Comparison of ENCODE assay signal across 18 cellular contexts in the genomic region with DNA sequence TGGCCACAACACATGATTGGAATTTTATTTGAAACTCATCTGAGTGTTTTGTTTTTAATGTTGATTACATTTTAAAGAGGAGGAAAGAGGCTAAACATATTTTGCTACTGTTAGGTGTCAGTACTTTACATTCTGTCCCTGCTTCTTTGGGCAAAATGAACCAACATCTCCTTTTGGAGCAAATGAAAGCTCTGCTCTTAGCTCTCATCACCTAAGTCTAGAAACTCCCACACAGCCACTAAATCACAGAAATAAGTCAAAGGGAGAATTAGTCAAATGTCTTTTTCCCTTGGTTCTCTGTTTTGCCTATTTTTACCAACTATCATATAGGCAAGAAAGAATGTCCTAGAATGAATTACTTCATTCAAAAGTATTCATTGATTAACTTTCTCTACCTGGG.
DNase-seq lines count a peak whose midpoint lies in the region; TF ChIP-seq lines count a peak whose summit lies in the region.
"Had no signal": no experiment of that assay in that cellular context is flagged by ENCODE, and none has a peak within 500 bp of the region (broad histone marks: within the 10 kb centered on the region; RNA-seq: fewer than 3 reads in every experiment).

No MANE protein-coding gene starts in this region.

- no peak overlapping the region for H2BK5ac ChIP-seq in trophoblast cell (ENCODE audit: low read depth, low read length, poor library complexity)

- no peaks in the 10 kb centered on the region for H3K79me1 ChIP-seq in trophoblast cell (ENCODE audit: low read length)

- H3K14ac ChIP-seq in trophoblast cell (ENCODE audit: low read length) = no peak overlapping the region

- H3K9me3 ChIP-seq in trophoblast cell (ENCODE audit: insufficient read depth, low read depth, low read length) = peaks cover 1% of the 10 kb centered on the region

- H2AK5ac ChIP-seq in trophoblast cell (ENCODE audit: low read length) = no peak overlapping the region

- peaks cover 35% of the 10 kb centered on the region for H3K36me3 Mint-ChIP-seq in T-helper 2 cell treated with Interferon-gamma antibody and Interleukin-4, amounts not matched to agents 5 μg/mL and 100 μg/mL, for 36 hours (ENCODE audit: low read depth)
- H3K36me3 Mint-ChIP-seq in activated T-cell treated with anti-CD3 and anti-CD28 coated beads, Interleukin-2, amount 50 U/mL, for 24 hours (ENCODE audit: low read depth) = peaks cover 9% of the 10 kb centered on the region
- H3K36me3 Mint-ChIP-seq in activated T-helper 1 cell treated with anti-CD3 and anti-CD28 coated beads, Interleukin-12 subunit alpha, Interleukin-12 subunit beta, Interleukin-2, Interleukin-4 antibody, amounts not matched to agents 30 ng/mL and 10 ng/mL and 1 ng/mL, durations not matched to agents 14 hours and 24 hours and 36 hours (ENCODE audit: low read depth) = peaks cover 7% of the 10 kb centered on the region

- H3K4me3 Mint-ChIP-seq in T-helper 2 cell treated with Interferon-gamma antibody and Interleukin-4, amounts not matched to agents 5 μg/mL and 100 μg/mL, for 36 hours = no peak overlapping the region
- H3K4me3 Mint-ChIP-seq in activated T-cell treated with anti-CD3 and anti-CD28 coated beads, Interleukin-2, amount 50 U/mL, for 24 hours = no peak overlapping the region
- no peak overlapping the region for H3K4me3 Mint-ChIP-seq in activated T-helper 1 cell treated with anti-CD3 and anti-CD28 coated beads, Interleukin-12 subunit alpha, Interleukin-12 subunit beta, Interleukin-2, Interleukin-4 antibody, amounts not matched to agents 30 ng/mL and 10 ng/mL and 1 ng/mL, durations not matched to agents 14 hours and 24 hours and 36 hours
- H3K4me3 Mint-ChIP-seq: CD4-positive, alpha-beta memory T cell had no signal

- POLR2A ChIA-PET in HEK293T (lab: Yijun Ruan, JAX) = no interaction called here

- no peaks in the 10 kb centered on the region for H3K36me3 ChIP-seq in trophoblast cell (ENCODE audit: control insufficient read depth in 1 of 2, insufficient read depth in 2 of 2, low read length in 2 of 2)

- no peak overlapping the region for H3K9ac ChIP-seq in trophoblast cell (ENCODE audit: low read length)
- H3K9ac ChIP-seq: GM23248 had no signal

- H3K27me3 Mint-ChIP-seq in T-helper 2 cell treated with Interferon-gamma antibody and Interleukin-4, amounts not matched to agents 5 μg/mL and 100 μg/mL, for 36 hours (ENCODE audit: low read depth) = no peaks in the 10 kb centered on the region
- no peaks in the 10 kb centered on the region for H3K27me3 Mint-ChIP-seq in activated T-cell treated with anti-CD3 and anti-CD28 coated beads, Interleukin-2, amount 50 U/mL, for 24 hours
- no peaks in the 10 kb centered on the region for H3K27me3 Mint-ChIP-seq in activated T-helper 1 cell treated with anti-CD3 and anti-CD28 coated beads, Interleukin-12 subunit alpha, Interleukin-12 subunit beta, Interleukin-2, Interleukin-4 antibody, amounts not matched to agents 30 ng/mL and 10 ng/mL and 1 ng/mL, durations not matched to agents 14 hours and 24 hours and 36 hours (ENCODE audit: insufficient read depth)
- H3K27me3 Mint-ChIP-seq: CD4-positive, alpha-beta memory T cell had no signal

- peaks cover 35% of the 10 kb centered on the region for H3K4me1 Mint-ChIP-seq in T-helper 2 cell treated with Interferon-gamma antibody and Interleukin-4, amounts not matched to agents 5 μg/mL and 100 μg/mL, for 36 hours (ENCODE audit: low read depth)
- H3K4me1 Mint-ChIP-seq in activated T-cell treated with anti-CD3 and anti-CD28 coated beads, Interleukin-2, amount 50 U/mL, for 24 hours (ENCODE audit: low read depth) = peaks cover 41% of the 10 kb centered on the region
- peaks cover 28% of the 10 kb centered on the region for H3K4me1 Mint-ChIP-seq in activated T-helper 1 cell treated with anti-CD3 and anti-CD28 coated beads, Interleukin-12 subunit alpha, Interleukin-12 subunit beta, Interleukin-2, Interleukin-4 antibody, amounts not matched to agents 30 ng/mL and 10 ng/mL and 1 ng/mL, durations not matched to agents 14 hours and 24 hours and 36 hours (ENCODE audit: low read depth)

- DNase-seq in T-helper 2 cell treated with Interferon-gamma antibody and Interleukin-4, amounts not matched to agents 5 μg/mL and 100 μg/mL, for 36 hours (ENCODE audit: low spot score) = no peak
- no peak for DNase-seq in T-helper 2 cell
- DNase-seq in activated T-cell treated with anti-CD3 and anti-CD28 coated beads, Interleukin-2, amount 50 U/mL, for 24 hours = no peak
- no peak for DNase-seq in activated T-cell treated with anti-CD3 and anti-CD28 coated beads, Interleukin-2, amount 50 U/mL, for 1 hour
- DNase-seq in activated T-helper 1 cell treated with anti-CD3 and anti-CD28 coated beads, Interleukin-12 subunit alpha, Interleukin-12 subunit beta, Interleukin-2, Interleukin-4 antibody, amounts not matched to agents 30 ng/mL and 10 ng/mL and 1 ng/mL, durations not matched to agents 14 hours and 24 hours and 36 hours (ENCODE audit: low spot score) = no peak
- DNase-seq in trophoblast cell = no peak
- no peak for DNase-seq in MV-4-11 (lab: John Stamatoyannopoulos, UW)
- no peak for DNase-seq in HEK293T (ENCODE audit: extremely low spot score)
- DNase-seq: AML-193; CD4-positive, alpha-beta memory T cell; DMS153; DMS79; GDM1; GM23248; H7 had no signal

- no peaks in the 10 kb centered on the region for H3K4me1 ChIP-seq in trophoblast cell (ENCODE audit: control insufficient read depth in 1 of 2, insufficient read depth in 2 of 2, low read length in 2 of 2)
- H3K4me1 ChIP-seq: A549 had no signal

- no peak overlapping the region for H3K4me2 ChIP-seq in trophoblast cell (ENCODE audit: low read length)
- H3K4me2 ChIP-seq: A549 had no signal

- H4K91ac ChIP-seq in trophoblast cell (ENCODE audit: low read depth, low read length) = no peak overlapping the region

- no peak overlapping the region for H4K12ac ChIP-seq in trophoblast cell (ENCODE audit: low read depth, low read length)

- H4K8ac ChIP-seq in trophoblast cell (ENCODE audit: low read depth, low read length) = no peak overlapping the region

- no peaks in the 10 kb centered on the region for H3K79me2 ChIP-seq in trophoblast cell (ENCODE audit: control insufficient read depth, insufficient read depth, low read length, poor library complexity)

- no peak overlapping the region for H2AFZ ChIP-seq in trophoblast cell (ENCODE audit: insufficient read depth, low read length, poor library complexity)
- H2AFZ ChIP-seq: GM23248 had no signal

- CTCF ChIA-PET in HEK293T (lab: Yijun Ruan, JAX) = no interaction called here

- H3K4me3 ChIP-seq in trophoblast cell (ENCODE audit: low read depth, low read length) = no peak overlapping the region
- H3K4me3 ChIP-seq: A549, GM23248 had no signal

- no peak overlapping the region for H3K27ac ChIP-seq in trophoblast cell (ENCODE audit: low read depth, low read length)
- H3K27ac ChIP-seq: 22Rv1, A549, C4-2B, GM23248 had no signal

- H3K27me3 ChIP-seq in trophoblast cell (ENCODE audit: insufficient read depth, low read length) = no peaks in the 10 kb centered on the region

- peaks cover 56% of the 10 kb centered on the region for H3K9me3 Mint-ChIP-seq in T-helper 2 cell treated with Interferon-gamma antibody and Interleukin-4, amounts not matched to agents 5 μg/mL and 100 μg/mL, for 36 hours
- H3K9me3 Mint-ChIP-seq in activated T-cell treated with anti-CD3 and anti-CD28 coated beads, Interleukin-2, amount 50 U/mL, for 24 hours = peaks cover 12% of the 10 kb centered on the region
- H3K9me3 Mint-ChIP-seq in activated T-helper 1 cell treated with anti-CD3 and anti-CD28 coated beads, Interleukin-12 subunit alpha, Interleukin-12 subunit beta, Interleukin-2, Interleukin-4 antibody, amounts not matched to agents 30 ng/mL and 10 ng/mL and 1 ng/mL, durations not matched to agents 14 hours and 24 hours and 36 hours = peaks cover 41% of the 10 kb centered on the region

- H2BK120ac ChIP-seq in trophoblast cell (ENCODE audit: insufficient read depth, low read length, poor library complexity) = no peak overlapping the region

- H3K23ac ChIP-seq in trophoblast cell (ENCODE audit: low read length) = peak overlapping the region; percentile 10

- H3K18ac ChIP-seq in trophoblast cell (ENCODE audit: low read length) = no peak overlapping the region

- intact Hi-C loops in activated T-helper 1 cell treated with anti-CD3 and anti-CD28 coated beads, Interleukin-12 subunit alpha, Interleukin-12 subunit beta, Interleukin-2, Interleukin-4 antibody, amounts not matched to agents 30 ng/mL and 10 ng/mL and 1 ng/mL, durations not matched to agents 14 hours and 24 hours and 36 hours (cut with micrococcal nuclease) = no loop called here

- no peak overlapping the region for H3K4ac ChIP-seq in trophoblast cell (ENCODE audit: low read depth, low read length)

- peak overlapping the region; percentile 29 for H3K27ac Mint-ChIP-seq in T-helper 2 cell treated with Interferon-gamma antibody and Interleukin-4, amounts not matched to agents 5 μg/mL and 100 μg/mL, for 36 hours
- peak overlapping the region; percentile 65 for H3K27ac Mint-ChIP-seq in activated T-cell treated with anti-CD3 and anti-CD28 coated beads, Interleukin-2, amount 50 U/mL, for 24 hours
- H3K27ac Mint-ChIP-seq in activated T-helper 1 cell treated with anti-CD3 and anti-CD28 coated beads, Interleukin-12 subunit alpha, Interleukin-12 subunit beta, Interleukin-2, Interleukin-4 antibody, amounts not matched to agents 30 ng/mL and 10 ng/mL and 1 ng/mL, durations not matched to agents 14 hours and 24 hours and 36 hours = peak overlapping the region; percentile 4
- H3K27ac Mint-ChIP-seq: CD4-positive, alpha-beta memory T cell had no signal

- H2BK12ac ChIP-seq in trophoblast cell (ENCODE audit: low read length) = no peak overlapping the region

TF ChIP-seq in HEK293T, 16 proteins besides CTCF, POLR2A, EP300 and RAD21:
- TF ChIP-seq BHLHE40 (IDR thresholded peaks at IDR 0.05; ENCODE audit: borderline replicate concordance) (no peak), HDGF (IDR thresholded peaks at IDR 0.05; ENCODE audit: borderline replicate concordance) (no peak), FOXM1 (IDR thresholded peaks at IDR 0.05; ENCODE audit: borderline replicate concordance) (no peak), LEF1 (IDR thresholded peaks at IDR 0.05; ENCODE audit: borderline replicate concordance) (no peak), L3MBTL2 (conservative IDR thresholded peaks at IDR 0.05) (no peak)
- TF ChIP-seq, protein P1, sequence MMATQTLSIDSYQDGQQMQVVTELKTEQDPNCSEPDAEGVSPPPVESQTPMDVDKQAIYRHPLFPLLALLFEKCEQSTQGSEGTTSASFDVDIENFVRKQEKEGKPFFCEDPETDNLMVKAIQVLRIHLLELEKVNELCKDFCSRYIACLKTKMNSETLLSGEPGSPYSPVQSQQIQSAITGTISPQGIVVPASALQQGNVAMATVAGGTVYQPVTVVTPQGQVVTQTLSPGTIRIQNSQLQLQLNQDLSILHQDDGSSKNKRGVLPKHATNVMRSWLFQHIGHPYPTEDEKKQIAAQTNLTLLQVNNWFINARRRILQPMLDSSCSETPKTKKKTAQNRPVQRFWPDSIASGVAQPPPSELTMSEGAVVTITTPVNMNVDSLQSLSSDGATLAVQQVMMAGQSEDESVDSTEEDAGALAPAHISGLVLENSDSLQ (IDR thresholded peaks at IDR 0.05) = no peak

Comparison
In these comparisons a context has a peak if more than half of its experiments do, and no peak if none do; other contexts are left out.
1. H3K27ac Mint-ChIP-seq: peak in every context shown above with its lines; median percentile 65 in activated T-cell treated with anti-CD3 and anti-CD28 coated beads, Interleukin-2, amount 50 U/mL, for 24 hours; 29 in T-helper 2 cell treated with Interferon-gamma antibody and Interleukin-4, amounts not matched to agents 5 μg/mL and 100 μg/mL, for 36 hours; 4 in activated T-helper 1 cell treated with anti-CD3 and anti-CD28 coated beads, Interleukin-12 subunit alpha, Interleukin-12 subunit beta, Interleukin-2, Interleukin-4 antibody, amounts not matched to agents 30 ng/mL and 10 ng/mL and 1 ng/mL, durations not matched to agents 14 hours and 24 hours and 36 hours.